Comparison of ENCODE assay signal across 19 cellular contexts in genomic region chr10:120318862-120319261, GRCh38.
A peak's percentile ranks its signal among the peaks of the same experiment; 100 is the strongest.
DNase-seq lines count a peak whose midpoint lies in the region; ATAC-seq and TF ChIP-seq lines count a peak whose summit lies in the region.
"Had no signal": no experiment of that assay in that cellular context is flagged by ENCODE, and none has a peak within 500 bp of the region (broad histone marks: within the 10 kb centered on the region; RNA-seq: fewer than 3 reads in every experiment).

No MANE protein-coding gene starts in this region.

- H2AFZ ChIP-seq in neural progenitor cell (replicated peaks) = no peak overlapping the region

- H3K79me2 ChIP-seq in neural progenitor cell (ENCODE audit: low read depth) = no peaks in the 10 kb centered on the region

- H3K27ac Mint-ChIP-seq in neural progenitor cell = no peak overlapping the region
- H3K27ac Mint-ChIP-seq: CD4-positive, CD25-positive, alpha-beta regulatory T cell had no signal

- in situ Hi-C loops in G401 (cut with HindIII; ENCODE audit: low sequenced_read_pairs) = no loop called here

- DNase-seq in Daoy (ENCODE audit: low read depth) = peak; percentile 7
- peak; percentile 35 for DNase-seq in RPMI7951 (ENCODE audit: low read depth)
- peak; percentile 21 for DNase-seq in adipocyte (ENCODE audit: low read depth)
- DNase-seq in neural progenitor cell (ENCODE audit: low spot score) = peak; percentile 7
- no peak for DNase-seq in G401 (ENCODE audit: low spot score)
- DNase-seq in NCI-H524 (lab: John Stamatoyannopoulos, UW) = no peak
- DNase-seq in mesenteric fat pad (ENCODE audit: low spot score) = no peak
- DNase-seq: ACHN; AML-193; Caco-2; CD4-positive, CD25-positive, alpha-beta regulatory T cell; GOT3; H7; IMR-90 had no signal

- H3K4me1 ChIP-seq in adipocyte (ENCODE audit: control insufficient read depth, insufficient read depth, low read length) (no peaks in the 10 kb centered on the region), neural progenitor cell (peaks cover 11% of the 10 kb centered on the region)
- H3K4me1 ChIP-seq: Caco-2 had no signal

- no peak overlapping the region for H3K4me2 ChIP-seq in neural progenitor cell
- H3K4me2 ChIP-seq: BLaER1 treated with 17β-estradiol and CSF1 and Interleukin-3, amounts not matched to agents 10 nM and 100 nM had no signal

- H3K4me3 ChIP-seq in adipocyte (ENCODE audit: low read length) (no peak overlapping the region), neural progenitor cell (no peak overlapping the region)
- H3K4me3 ChIP-seq: BLaER1 treated with 17β-estradiol and CSF1 and Interleukin-3, amounts not matched to agents 10 nM and 100 nM; GM12878; K562 had no signal

- no peaks in the 10 kb centered on the region for H3K4me1 Mint-ChIP-seq in neural progenitor cell
- H3K4me1 Mint-ChIP-seq: CD4-positive, CD25-positive, alpha-beta regulatory T cell had no signal

- H3K36me3 ChIP-seq in adipocyte (ENCODE audit: control insufficient read depth, insufficient read depth, low read length, severe bottlenecking) (no peaks in the 10 kb centered on the region), neural progenitor cell (no peaks in the 10 kb centered on the region)
- H3K36me3 ChIP-seq: BLaER1 treated with 17β-estradiol and CSF1 and Interleukin-3, amounts not matched to agents 10 nM and 100 nM had no signal

- H3K27me3 Mint-ChIP-seq in neural progenitor cell (ENCODE audit: insufficient read depth, low read depth) = no peaks in the 10 kb centered on the region

- no peak for ATAC-seq in GM19395 (IDR thresholded peaks at IDR 0.05; ENCODE audit: unreplicated experiment)
- ATAC-seq: GM12878, HCT116, K562 had no signal

- H3K9me3 ChIP-seq in adipocyte (ENCODE audit: control insufficient read depth, low read length) (no peaks in the 10 kb centered on the region), neural progenitor cell (ENCODE audit: low read depth) (no peaks in the 10 kb centered on the region)
- H3K9me3 ChIP-seq: BLaER1 treated with 17β-estradiol and CSF1 and Interleukin-3, amounts not matched to agents 10 nM and 100 nM; Caco-2 had no signal

- H3K27me3 ChIP-seq in adipocyte (replicated peaks; ENCODE audit: control insufficient read depth, insufficient read depth, low read length) = no peaks in the 10 kb centered on the region
- no peaks in the 10 kb centered on the region for H3K27me3 ChIP-seq in neural progenitor cell
- H3K27me3 ChIP-seq: BLaER1 treated with 17β-estradiol and CSF1 and Interleukin-3, amounts not matched to agents 10 nM and 100 nM had no signal

- no peaks in the 10 kb centered on the region for H3K36me3 Mint-ChIP-seq in neural progenitor cell
- H3K36me3 Mint-ChIP-seq: CD4-positive, CD25-positive, alpha-beta regulatory T cell had no signal

- no peak overlapping the region for H3K4me3 Mint-ChIP-seq in neural progenitor cell
- H3K4me3 Mint-ChIP-seq: CD4-positive, CD25-positive, alpha-beta regulatory T cell had no signal

- H4K20me1 ChIP-seq in neural progenitor cell (ENCODE audit: low read depth) = no peaks in the 10 kb centered on the region
- H4K20me1 ChIP-seq: BLaER1 treated with 17β-estradiol and CSF1 and Interleukin-3, amounts not matched to agents 10 nM and 100 nM had no signal

- no peak overlapping the region for H3K27ac ChIP-seq in neural progenitor cell
- H3K27ac ChIP-seq: BLaER1 treated with 17β-estradiol and CSF1 and Interleukin-3, amounts not matched to agents 10 nM and 100 nM had no signal

- no peaks in the 10 kb centered on the region for H3F3A ChIP-seq in neural progenitor cell (ENCODE audit: low read depth)

- TF ChIP-seq CTCF in neural progenitor cell (IDR thresholded peaks at IDR 0.05) = no peak

- no peaks in the 10 kb centered on the region for H3K9me3 Mint-ChIP-seq in neural progenitor cell

- no peak overlapping the region for H3K9ac ChIP-seq in adipocyte (ENCODE audit: low read length)
- no peak overlapping the region for H3K9ac ChIP-seq in neural progenitor cell
- H3K9ac ChIP-seq: BLaER1 treated with 17β-estradiol and CSF1 and Interleukin-3, amounts not matched to agents 10 nM and 100 nM had no signal

Comparison
In these comparisons a context has a peak if more than half of its experiments do, and no peak if none do; other contexts are left out.
1. DNase-seq: peak in Daoy (single experiment), RPMI7951 (single experiment), adipocyte (single experiment) and neural progenitor cell (single experiment); none in G401 (single experiment), NCI-H524 (0 of 2) and mesenteric fat pad (single experiment).